In genomic region chr9:107049825-107050184, GRCh38 we compare ENCODE assay signal across 26 cellular contexts.
DNase-seq lines count a peak whose midpoint lies in the region; ATAC-seq, FAIRE-seq and TF ChIP-seq lines count a peak whose summit lies in the region.
"Had no signal": no experiment of that assay in that cellular context is flagged by ENCODE, and none has a peak within 500 bp of the region (broad histone marks: within the 10 kb centered on the region; RNA-seq: fewer than 3 reads in every experiment).

No MANE protein-coding gene starts in this region.

- H3K23ac ChIP-seq in H1 (ENCODE audit: insufficient read length) = no peak overlapping the region

- no peak overlapping the region for H2AK5ac ChIP-seq in H1 (ENCODE audit: low read depth, low read length)

- no peaks in the 10 kb centered on the region; a peak in 1 of 7 replicates for H3K27me3 ChIP-seq in H1 (replicated peaks in 1 of 4; ENCODE audit: control insufficient read depth in 3 of 4, extremely low read depth in 1 of 4, insufficient read depth in 3 of 4, low read length in 3 of 4)
- no peaks in the 10 kb centered on the region for H3K27me3 ChIP-seq in stomach
- H3K27me3 ChIP-seq: BE2C had no signal

- no peaks in the 10 kb centered on the region for H3K79me1 ChIP-seq in H1 (ENCODE audit: low read depth, low read length)

- no peak overlapping the region for H3K18ac ChIP-seq in H1 (ENCODE audit: extremely low read depth, low read length)

- no peak overlapping the region for H3K4me2 ChIP-seq in H1 (ENCODE audit: insufficient read depth in 1 of 2, low read depth in 2 of 2, low read length in 2 of 2)
- H3K4me2 ChIP-seq: SK-N-SH had no signal

- intact Hi-C loops in stomach (cut with DNase I; ENCODE audit: low total_unique reads) = no loop called here

- no peak for ATAC-seq in HG03175 (IDR thresholded peaks at IDR 0.05; ENCODE audit: unreplicated experiment)
- ATAC-seq: HepG2 had no signal

- FAIRE-seq in H1 (lab: Jason Lieb, UNC) = no peak
- FAIRE-seq: GM19239, HepG2, RCC 7860 had no signal

- H3K79me2 ChIP-seq in H1 (ENCODE audit: control insufficient read depth in 1 of 2, insufficient read depth in 2 of 2, low read length in 2 of 2) = no peaks in the 10 kb centered on the region

- 55% methylated on average over 2 of the region's 2 CpGs; no CpG with 5 or more reads in 1 of the 2 experiments for WGBS in H1 (ENCODE audit: extremely low coverage in 1 of 2, insufficient coverage in 1 of 2, insufficient read length in 1 of 2, insufficient replicate concordance in 2 of 2, low coverage in 1 of 2, low lambda C conversion rate in 2 of 2, missing lambda C conversion rate in 1 of 2), 2 experiments
- WGBS in stomach, 5 donors = 29 to 46% (median 38%) methylated on average over 2 of the region's 2 CpGs

- TF ChIP-seq RAD21 in H1 (IDR thresholded peaks at IDR 0.05 in 1 of 2, conservative IDR thresholded peaks at IDR 0.05 in 1 of 2; ENCODE audit: low read depth in 2 of 2, low read length in 2 of 2) = no peak

- CTCF ChIA-PET in H1 (lab: Charles Lee; ENCODE audit: partially characterized antibody) = interaction anchor here (1.3 kb wide), 1 partner anchor 47 kb away, joined by 3 read pairs; no protein-coding TSS in a partner anchor

- no peaks in the 10 kb centered on the region for H3K36me3 ChIP-seq in H1 (ENCODE audit: control insufficient read depth in 2 of 4, insufficient read depth in 4 of 4, low read length in 3 of 4)
- no peaks in the 10 kb centered on the region for H3K36me3 ChIP-seq in stomach
- H3K36me3 ChIP-seq: BE2C had no signal

- no peak overlapping the region; the same call in 1 of the 2 replicates for H2AFZ ChIP-seq in H1 (ENCODE audit: low read length)

- no peak overlapping the region for H2BK5ac ChIP-seq in H1 (ENCODE audit: low read depth, low read length)

- TF ChIP-seq CTCF in H1 (IDR thresholded peaks at IDR 0.05; ENCODE audit: control extremely low read depth in 1 of 3, insufficient read depth in 1 of 3, low read depth in 1 of 3, low read length in 3 of 3) (no peak), stomach (IDR thresholded peaks at IDR 0.05) (no peak)

- H3K9ac ChIP-seq in H1 (replicated peaks in 1 of 4; ENCODE audit: extremely low read depth in 1 of 4, low read depth in 3 of 4, low read length in 3 of 4) = no peak overlapping the region
- H3K9ac ChIP-seq: SK-N-SH had no signal

- H2BK12ac ChIP-seq in H1 (ENCODE audit: low read depth, low read length) = no peak overlapping the region

- H3K56ac ChIP-seq in H1 (replicated peaks; ENCODE audit: insufficient read length, low read depth, low read length) = no peak overlapping the region

- H4K20me1 ChIP-seq in H1 (replicated peaks in 1 of 2; ENCODE audit: control insufficient read depth in 1 of 2, insufficient read depth in 2 of 2, low read length in 2 of 2) = no peaks in the 10 kb centered on the region

- TF ChIP-seq EP300 in H1 (IDR thresholded peaks at IDR 0.05; ENCODE audit: borderline replicate concordance in 1 of 2, low read depth in 2 of 2, low read length in 2 of 2) (no peak), stomach (IDR thresholded peaks at IDR 0.05) (no peak)

- H3K4ac ChIP-seq in H1 (replicated peaks; ENCODE audit: insufficient read length, low read depth, low read length) = no peak overlapping the region

- H4K8ac ChIP-seq in H1 (ENCODE audit: extremely low read depth, insufficient read depth, low read length) = no peak overlapping the region

- POLR2A ChIA-PET in H1 (lab: Charles Lee; ENCODE audit: partially characterized antibody) = interaction anchor here (1.2 to 1.3 kb wide), 2 partner anchors 12 to 15 kb away, joined by 3 read pairs; no protein-coding TSS in a partner anchor

- H3K4me1 ChIP-seq in H1 (replicated peaks in 1 of 4; ENCODE audit: control insufficient read depth in 3 of 4, insufficient read depth in 4 of 4, low read length in 3 of 4) (peaks cover 0 to 15% (median 7%) of the 10 kb centered on the region in 4 experiments; a peak in 6 of 7 replicates), stomach (no peaks in the 10 kb centered on the region)
- H3K4me1 ChIP-seq: BE2C had no signal

- H4K91ac ChIP-seq in H1 (replicated peaks; ENCODE audit: insufficient read length, low read length) = peak overlapping the region; percentile 36

- no peaks in the 10 kb centered on the region for H3K23me2 ChIP-seq in H1 (ENCODE audit: low read depth, low read length)

- H3K27ac ChIP-seq in H1 (ENCODE audit: low read depth, low read length) = no peak overlapping the region
- H3K27ac ChIP-seq in stomach = no peak overlapping the region
- H3K27ac ChIP-seq: 22Rv1 had no signal

- H3K4me3 ChIP-seq in H1 (ENCODE audit: extremely low read depth in 1 of 4, insufficient read depth in 2 of 4, low read depth in 3 of 4, low read length in 4 of 4) (no peak overlapping the region), stomach (no peak overlapping the region)

- H3K9me3 ChIP-seq in H1 (ENCODE audit: insufficient read depth in 2 of 2, low read depth in 1 of 2, low read length in 1 of 2) (no peaks in the 10 kb centered on the region; a peak in 1 of 4 replicates), stomach (no peaks in the 10 kb centered on the region)
- H3K9me3 ChIP-seq: BE2C, SK-N-SH had no signal

- DNase-seq in NCI-H345 (lab: John Stamatoyannopoulos, UW) (peak; percentile 18), NCI-H345 treated with DMSO at 0.1 percent for 48 hours (lab: John Stamatoyannopoulos, UW; ENCODE audit: unreplicated experiment) (no peak), H1 (ENCODE audit: low read depth in 1 of 2, low spot score in 2 of 2) (no peak), iPS-NIHi7 (ENCODE audit: extremely low spot score) (peak; percentile 17), stomach (no peak), DMS153 (lab: John Stamatoyannopoulos, UW) (no peak)
- DNase-seq in stimulated activated naive CD4-positive, alpha-beta T cell (lab: John Stamatoyannopoulos, UW) = no peak
- DNase-seq: ACHN, BE2C, Calu3, DND-41, GOT3, Karpas-422, NCI-H1092, NCI-H1417 treated with DMSO at 0.1 percent for 48 hours, NCI-H187, NCI-H2081 treated with DMSO at 0.1 percent for 48 hours, NCI-H526 treated with DMSO at 0.1 percent for 48 hours, OCI-M1, SK-N-SH, SW 1271 had no signal

- no peak for TF ChIP-seq POLR2A in H1 (IDR thresholded peaks at IDR 0.05; ENCODE audit: control extremely low read depth in 1 of 2, low read depth in 2 of 2, low read length in 2 of 2)
- TF ChIP-seq POLR2A in stomach (IDR thresholded peaks at IDR 0.05) = no peak

- no peak overlapping the region for H2BK20ac ChIP-seq in H1 (ENCODE audit: low read length)

- H4K5ac ChIP-seq in H1 (ENCODE audit: insufficient read length, low read depth, low read length) = no peak overlapping the region

- no peak overlapping the region for H2BK15ac ChIP-seq in H1 (ENCODE audit: low read length)

- no peak overlapping the region for H3K14ac ChIP-seq in H1 (ENCODE audit: insufficient read length)

- no peak overlapping the region for H2BK120ac ChIP-seq in H1 (replicated peaks; ENCODE audit: low read depth, low read length)

TF ChIP-seq in H1, 55 proteins besides CTCF, POLR2A, EP300 and RAD21:
- TF ChIP-seq ATF3 (IDR thresholded peaks at IDR 0.05; ENCODE audit: insufficient read depth, low read depth, low read length) (no peak), NANOG (IDR thresholded peaks at IDR 0.05; ENCODE audit: insufficient read depth, low read depth, low read length, poor library complexity, severe bottlenecking) (peak; percentile 16)
TF ChIP-seq in H1: peak in this region for 1.

Comparison
In these comparisons a context has a peak if more than half of its experiments do, and no peak if none do; other contexts are left out.
1. DNase-seq: peak in NCI-H345 (single experiment) and iPS-NIHi7 (single experiment); none in NCI-H345 treated with DMSO at 0.1 percent for 48 hours (single experiment), H1 (0 of 2), stimulated activated naive CD4-positive, alpha-beta T cell (0 of 6), stomach (single experiment) and DMS153 (single experiment).